9 cellular contexts compared by ENCODE assay signal in the genomic region with DNA sequence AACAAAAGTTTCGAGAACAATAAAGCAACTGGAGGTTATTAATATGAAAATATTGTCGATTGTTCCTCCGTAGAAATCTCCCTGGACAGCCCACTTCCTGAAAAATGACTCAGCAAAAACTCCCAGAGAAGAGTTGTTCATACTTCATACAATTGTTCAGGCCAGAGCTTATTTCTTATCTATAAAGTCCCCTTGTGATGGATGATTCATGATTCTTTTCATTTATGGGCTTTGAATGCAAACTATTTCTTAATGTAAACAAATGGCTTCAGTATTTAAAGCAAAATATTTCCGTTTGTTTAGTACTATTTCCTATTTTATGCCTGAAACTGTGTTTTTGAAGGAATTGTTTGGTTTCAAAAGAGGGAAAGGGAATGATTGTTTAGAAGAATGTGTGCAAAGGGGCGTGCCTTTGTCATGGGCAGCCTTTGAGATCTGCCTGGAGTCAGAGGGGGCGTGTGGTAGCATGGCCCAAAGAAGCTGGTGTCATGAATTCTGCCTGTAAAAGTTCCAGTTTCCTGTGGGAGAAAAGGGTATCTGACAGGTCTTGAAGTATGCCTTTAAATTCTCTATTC. TPM values are rescaled to one million over a fixed set of nuclear protein-coding genes. Genes with fewer than 3 reads are reported as not detected.
A peak's percentile ranks its signal among the peaks of the same experiment; 100 is the strongest.
DNase-seq lines count a peak whose midpoint lies in the region; ATAC-seq and TF ChIP-seq lines count a peak whose summit lies in the region.
"Had no signal": no experiment of that assay in that cellular context is flagged by ENCODE, and none has a peak within 500 bp of the region (broad histone marks: within the 10 kb centered on the region; RNA-seq: fewer than 3 reads in every experiment).

No MANE protein-coding gene starts in this region.

- CTCF ChIA-PET in activated CD4-positive, alpha-beta T cell treated with anti-CD3 and anti-CD28 coated beads for 36 hours (lab: Charles Lee): interaction anchor here (0.8 to 1.7 kb wide), 3 partner anchors 17 to 184 kb away, joined by 3 to 4 read pairs (median 4); no protein-coding TSS in a partner anchor

- no peak overlapping the region for H3K9ac ChIP-seq in colonic mucosa (ENCODE audit: low read depth in 2 of 2, low read length in 2 of 2)

- H3K27me3 Mint-ChIP-seq in activated CD4-positive, alpha-beta T cell treated with anti-CD3 and anti-CD28 coated beads for 36 hours: peaks cover under 1% of the 10 kb centered on the region

- no peak overlapping the region for H3K4me3 ChIP-seq in left ventricle myocardium inferior
- no peak overlapping the region for H3K4me3 ChIP-seq in colonic mucosa

- intact Hi-C loops in activated CD4-positive, alpha-beta T cell treated with anti-CD3 and anti-CD28 coated beads for 36 hours (cut with DNase I, micrococcal nuclease): no loop called here
- intact Hi-C loops in left ventricle myocardium inferior (cut with micrococcal nuclease): no loop called here
- intact Hi-C loops in colonic mucosa (cut with DNase I): no loop called here

- no peak overlapping the region for H3K4me3 Mint-ChIP-seq in activated CD4-positive, alpha-beta T cell treated with anti-CD3 and anti-CD28 coated beads for 36 hours
- H3K4me3 Mint-ChIP-seq: naive B cell had no signal

- H3K36me3 ChIP-seq in left ventricle myocardium inferior (no peaks in the 10 kb centered on the region), colonic mucosa (no peaks in the 10 kb centered on the region)

- DNase-seq in activated CD4-positive, alpha-beta T cell treated with anti-CD3 and anti-CD28 coated beads for 36 hours: no peak
- no peak for DNase-seq in activated CD4-positive, alpha-beta T cell treated with anti-CD3 and anti-CD28 coated beads for 48 hours
- DNase-seq in SW480 (ENCODE audit: low spot score) (peak; percentile 68), left ventricle myocardium inferior (no peak), stromal cell of bone marrow (ENCODE audit: low read depth) (peak; percentile 38), colonic mucosa (no peak), amygdala (lab: John Stamatoyannopoulos, UW) (no peak), SHP77 treated with DMSO at 0.1 percent for 48 hours (lab: John Stamatoyannopoulos, UW) (no peak)
- DNase-seq: naive B cell had no signal

- H3K4me1 Mint-ChIP-seq in activated CD4-positive, alpha-beta T cell treated with anti-CD3 and anti-CD28 coated beads for 36 hours: peaks cover 10% of the 10 kb centered on the region

- no peaks in the 10 kb centered on the region for H3K9me3 Mint-ChIP-seq in activated CD4-positive, alpha-beta T cell treated with anti-CD3 and anti-CD28 coated beads for 36 hours (ENCODE audit: low read depth)
- H3K9me3 Mint-ChIP-seq: naive B cell had no signal

- H3K27ac Mint-ChIP-seq in activated CD4-positive, alpha-beta T cell treated with anti-CD3 and anti-CD28 coated beads for 36 hours: peak overlapping the region; percentile 3

- no peaks in the 10 kb centered on the region for H3K36me3 Mint-ChIP-seq in activated CD4-positive, alpha-beta T cell treated with anti-CD3 and anti-CD28 coated beads for 36 hours (ENCODE audit: low read depth)
- H3K36me3 Mint-ChIP-seq: naive B cell had no signal

- no peak for TF ChIP-seq CTCF in left ventricle myocardium inferior (IDR thresholded peaks at IDR 0.05; ENCODE audit: borderline replicate concordance)
- TF ChIP-seq CTCF in colonic mucosa (IDR thresholded peaks at IDR 0.05): no peak

- H3K4me1 ChIP-seq in left ventricle myocardium inferior (peaks cover 30% of the 10 kb centered on the region), colonic mucosa (no peaks in the 10 kb centered on the region)

- POLR2A ChIA-PET in activated CD4-positive, alpha-beta T cell treated with anti-CD3 and anti-CD28 coated beads for 36 hours (lab: Charles Lee): no interaction called here

- H3K27ac ChIP-seq in left ventricle myocardium inferior (replicated peaks) (peak overlapping the region; percentile 59), colonic mucosa (no peak overlapping the region)

- ATAC-seq in activated CD4-positive, alpha-beta T cell treated with anti-CD3 and anti-CD28 coated beads for 36 hours: no peak

- no peaks in the 10 kb centered on the region for H3K27me3 ChIP-seq in left ventricle myocardium inferior (ENCODE audit: low read depth)
- no peaks in the 10 kb centered on the region for H3K27me3 ChIP-seq in colonic mucosa

- H3K9me3 ChIP-seq in left ventricle myocardium inferior (replicated peaks) (no peaks in the 10 kb centered on the region), colonic mucosa (no peaks in the 10 kb centered on the region)

RNA-seq across cellular contexts. Expression of gene EXOC6, which starts 26.2 kb away (rescaled TPM):
- 10 to 100 TPM in 1 of 2 experiments, 1 to 10 TPM in 1; 9.7 to 12.1 TPM for total RNA-seq in activated CD4-positive, alpha-beta T cell treated with anti-CD3 and anti-CD28 coated beads for 36 hours
- total RNA-seq in left ventricle myocardium inferior: 17.2 TPM
- total RNA-seq in colonic mucosa: 10 to 100 TPM; 12.6 to 15.2 TPM

Comparison
In these comparisons a context has a peak if more than half of its experiments do, and no peak if none do; other contexts are left out.
1. DNase-seq: peak in SW480 (single experiment) and stromal cell of bone marrow (single experiment); none in activated CD4-positive, alpha-beta T cell treated with anti-CD3 and anti-CD28 coated beads for 36 hours (single experiment), activated CD4-positive, alpha-beta T cell treated with anti-CD3 and anti-CD28 coated beads for 48 hours (single experiment), left ventricle myocardium inferior (single experiment), colonic mucosa (single experiment), amygdala (0 of 56) and SHP77 treated with DMSO at 0.1 percent for 48 hours (single experiment).